15 cellular contexts compared by ENCODE assay signal in the genomic region with DNA sequence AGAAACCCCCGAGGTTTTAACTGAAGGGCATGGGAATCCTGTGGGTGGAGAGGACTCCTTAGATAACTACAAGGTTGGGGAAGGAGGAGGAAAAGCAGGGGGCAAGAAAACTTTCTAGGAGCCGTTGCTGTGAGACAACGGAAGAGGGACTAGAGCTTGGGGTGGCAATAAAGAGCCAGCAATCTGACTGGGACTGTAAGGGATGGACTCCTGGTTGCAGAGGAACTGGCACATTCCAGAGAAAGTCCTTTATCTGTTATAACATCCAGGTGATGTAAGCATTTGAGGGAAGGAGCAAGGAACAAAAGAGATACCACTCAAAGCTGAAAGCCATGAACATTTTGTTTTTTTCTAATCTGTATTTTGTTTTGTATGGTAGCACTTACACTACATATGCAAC. TPM values are rescaled to one million over a fixed set of nuclear protein-coding genes. Genes with fewer than 3 reads are reported as not detected.
A peak's percentile ranks its signal among the peaks of the same experiment; 100 is the strongest.
DNase-seq lines count a peak whose midpoint lies in the region; ATAC-seq and TF ChIP-seq lines count a peak whose summit lies in the region.
"Had no signal": no experiment of that assay in that cellular context is flagged by ENCODE, and none has a peak within 500 bp of the region (broad histone marks: within the 10 kb centered on the region; RNA-seq: fewer than 3 reads in every experiment).

No MANE protein-coding gene starts in this region.

- H3K4me1 Mint-ChIP-seq in T-helper 2 cell treated with Interferon-gamma antibody and Interleukin-4, amounts not matched to agents 5 μg/mL and 100 μg/mL, for 36 hours (ENCODE audit: low read depth) = peaks cover 26% of the 10 kb centered on the region
- peaks cover 10% of the 10 kb centered on the region for H3K4me1 Mint-ChIP-seq in central memory CD8-positive, alpha-beta T cell

- peaks cover 56% of the 10 kb centered on the region for H3K36me3 Mint-ChIP-seq in T-helper 2 cell treated with Interferon-gamma antibody and Interleukin-4, amounts not matched to agents 5 μg/mL and 100 μg/mL, for 36 hours (ENCODE audit: low read depth)
- H3K36me3 Mint-ChIP-seq in central memory CD8-positive, alpha-beta T cell (ENCODE audit: insufficient read depth) = no peaks in the 10 kb centered on the region

- peak overlapping the region; percentile 40 for H3K27ac ChIP-seq in cardiac muscle cell

- H3K27ac Mint-ChIP-seq in T-helper 2 cell treated with Interferon-gamma antibody and Interleukin-4, amounts not matched to agents 5 μg/mL and 100 μg/mL, for 36 hours = peak overlapping the region; percentile 74
- peak overlapping the region; percentile 77 for H3K27ac Mint-ChIP-seq in central memory CD8-positive, alpha-beta T cell (ENCODE audit: low read depth)

- H3K9me3 Mint-ChIP-seq in T-helper 2 cell treated with Interferon-gamma antibody and Interleukin-4, amounts not matched to agents 5 μg/mL and 100 μg/mL, for 36 hours = no peaks in the 10 kb centered on the region
- no peaks in the 10 kb centered on the region for H3K9me3 Mint-ChIP-seq in central memory CD8-positive, alpha-beta T cell

- peaks cover 26% of the 10 kb centered on the region for H3K36me3 ChIP-seq in cardiac muscle cell

- ATAC-seq in Right ventricle myocardium inferior = no peak
- no peak for ATAC-seq in central memory CD8-positive, alpha-beta T cell (replicated peaks; ENCODE audit: extremely low read depth, poor library complexity, severe bottlenecking)
- no peak for ATAC-seq in HG02623 (IDR thresholded peaks at IDR 0.05; ENCODE audit: unreplicated experiment)

- H3K4me3 ChIP-seq in cardiac muscle cell = no peak overlapping the region
- H3K4me3 ChIP-seq: BLaER1 treated with 17β-estradiol and CSF1 and Interleukin-3, amounts not matched to agents 10 nM and 100 nM had no signal

- no peaks in the 10 kb centered on the region for H3K9me3 ChIP-seq in cardiac muscle cell (ENCODE audit: low read depth)
- H3K9me3 ChIP-seq: BLaER1 treated with 17β-estradiol and CSF1 and Interleukin-3, amounts not matched to agents 10 nM and 100 nM had no signal

- no peak for DNase-seq in T-helper 2 cell treated with Interferon-gamma antibody and Interleukin-4, amounts not matched to agents 5 μg/mL and 100 μg/mL, for 36 hours (ENCODE audit: low spot score)
- DNase-seq in T-helper 2 cell (no peak), cardiac muscle cell (ENCODE audit: low read depth in 1 of 2, low spot score in 1 of 2) (no peak), Right ventricle myocardium inferior (ENCODE audit: missing footprints) (no peak), HPDE6-E6E7 (ENCODE audit: extremely low spot score) (no peak), germinal center (ENCODE audit: low spot score) (no peak)
- no peak for DNase-seq in central memory CD8-positive, alpha-beta T cell (ENCODE audit: low spot score in 2 of 2)
- DNase-seq: 8988T, Kasumi-1, NCI-H1417, NCI-H1930, NCI-H2171 treated with DMSO at 0.1 percent for 48 hours, NCI-H774 had no signal

- intact Hi-C loops in Right ventricle myocardium inferior (cut with DNase I) = no loop called here

- no peaks in the 10 kb centered on the region for H3K27me3 Mint-ChIP-seq in T-helper 2 cell treated with Interferon-gamma antibody and Interleukin-4, amounts not matched to agents 5 μg/mL and 100 μg/mL, for 36 hours (ENCODE audit: low read depth)
- no peaks in the 10 kb centered on the region for H3K27me3 Mint-ChIP-seq in central memory CD8-positive, alpha-beta T cell

- no peaks in the 10 kb centered on the region for H3K27me3 ChIP-seq in cardiac muscle cell
- H3K27me3 ChIP-seq: BLaER1 treated with 17β-estradiol and CSF1 and Interleukin-3, amounts not matched to agents 10 nM and 100 nM had no signal

- no peak for TF ChIP-seq CTCF in cardiac muscle cell (IDR thresholded peaks at IDR 0.05; ENCODE audit: low read depth, low read length)

- no peaks in the 10 kb centered on the region for H3K4me1 ChIP-seq in cardiac muscle cell (ENCODE audit: low read depth)

- H3K4me3 Mint-ChIP-seq in T-helper 2 cell treated with Interferon-gamma antibody and Interleukin-4, amounts not matched to agents 5 μg/mL and 100 μg/mL, for 36 hours = no peak overlapping the region
- no peak overlapping the region for H3K4me3 Mint-ChIP-seq in central memory CD8-positive, alpha-beta T cell

RNA-seq across cellular contexts. Expression of gene CDCA7, which starts 16.4 kb away (rescaled TPM):
- total RNA-seq in cardiac muscle cell (24.2 and 27.7 TPM in 2 replicates), Right ventricle myocardium inferior (1.5 TPM)
- 28.6 and 42.3 TPM in 2 replicates for polyA plus RNA-seq in cardiac muscle cell

Comparison
In these comparisons a context has a peak if more than half of its experiments do, and no peak if none do; other contexts are left out.
1. RNA of gene CDCA7, which starts 16.4 kb away (total RNA-seq): 24.2 to 27.7 TPM in cardiac muscle cell; 1.5 TPM in Right ventricle myocardium inferior (single experiment); every median in the first group is over 10 times any median in the second.